In the genomic region with DNA sequence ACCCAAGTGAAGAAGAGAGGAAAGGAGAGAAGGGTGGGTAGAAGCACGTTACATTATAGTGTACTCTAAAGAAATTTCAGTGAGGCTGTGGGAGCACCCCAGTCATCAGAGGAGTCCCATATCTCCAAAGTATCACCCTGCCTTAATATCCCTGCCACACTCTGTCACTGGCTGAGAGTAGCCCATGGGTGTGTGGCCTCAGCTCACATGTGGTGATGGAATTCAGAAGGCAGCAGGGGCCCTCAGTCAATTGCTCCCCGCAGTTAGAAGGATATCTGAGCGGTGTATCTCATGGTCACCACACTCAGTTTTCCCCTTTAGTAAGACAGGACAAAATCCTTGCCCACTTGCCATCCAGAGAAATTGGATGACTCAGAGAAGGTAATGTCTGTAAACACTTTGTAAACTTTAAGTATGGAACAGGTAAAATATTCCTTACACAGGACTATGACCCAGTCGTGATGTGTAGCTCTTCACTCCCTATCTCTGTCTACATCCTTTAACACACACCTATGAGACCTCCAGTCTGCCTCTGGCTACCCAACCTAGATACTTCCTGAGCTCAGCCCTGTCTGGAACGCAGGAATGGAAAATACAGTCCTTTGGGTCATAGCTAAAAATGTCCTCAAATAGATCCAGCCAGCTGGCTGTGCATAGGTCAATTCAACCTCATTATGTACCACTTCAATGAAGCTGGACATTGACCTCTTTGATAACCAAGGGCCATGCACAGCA, we compare ENCODE assay signal across 1 cellular context.
TF ChIP-seq lines count a peak whose summit lies in the region.

No MANE protein-coding gene starts in this region.

TF ChIP-seq in HepG2, 621 proteins besides CTCF, POLR2A, EP300 and RAD21 (continued from another document):
- TF ChIP-seq, protein P1, sequence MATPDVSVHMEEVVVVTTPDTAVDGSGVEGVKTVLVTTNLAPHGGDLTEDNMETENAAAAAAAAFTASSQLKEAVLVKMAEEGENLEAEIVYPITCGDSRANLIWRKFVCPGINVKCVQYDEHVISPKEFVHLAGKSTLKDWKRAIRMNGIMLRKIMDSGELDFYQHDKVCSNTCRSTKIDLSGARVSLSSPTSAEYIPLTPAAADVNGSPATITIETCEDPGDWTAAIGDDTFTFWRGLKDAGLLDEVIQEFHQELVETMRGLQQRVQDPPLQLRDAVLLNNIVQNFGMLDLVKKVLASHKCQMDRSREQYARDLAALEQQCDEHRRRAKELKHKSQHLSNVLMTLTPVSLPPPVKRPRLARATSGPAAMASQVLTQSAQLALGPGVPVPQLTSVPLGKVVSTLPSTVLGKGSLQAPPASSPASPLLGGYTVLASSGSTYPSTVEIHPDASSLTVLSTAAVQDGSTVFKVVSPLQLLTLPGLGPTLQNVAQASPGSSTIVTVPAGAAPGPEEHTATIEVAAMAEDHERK (CRISPR knock-in tag; IDR thresholded peaks at IDR 0.05; ENCODE audit: low read depth), result 0 out of 2 replicates have a peak, but pooled peaks have one; percentile 39
- TF ChIP-seq, protein P2, sequence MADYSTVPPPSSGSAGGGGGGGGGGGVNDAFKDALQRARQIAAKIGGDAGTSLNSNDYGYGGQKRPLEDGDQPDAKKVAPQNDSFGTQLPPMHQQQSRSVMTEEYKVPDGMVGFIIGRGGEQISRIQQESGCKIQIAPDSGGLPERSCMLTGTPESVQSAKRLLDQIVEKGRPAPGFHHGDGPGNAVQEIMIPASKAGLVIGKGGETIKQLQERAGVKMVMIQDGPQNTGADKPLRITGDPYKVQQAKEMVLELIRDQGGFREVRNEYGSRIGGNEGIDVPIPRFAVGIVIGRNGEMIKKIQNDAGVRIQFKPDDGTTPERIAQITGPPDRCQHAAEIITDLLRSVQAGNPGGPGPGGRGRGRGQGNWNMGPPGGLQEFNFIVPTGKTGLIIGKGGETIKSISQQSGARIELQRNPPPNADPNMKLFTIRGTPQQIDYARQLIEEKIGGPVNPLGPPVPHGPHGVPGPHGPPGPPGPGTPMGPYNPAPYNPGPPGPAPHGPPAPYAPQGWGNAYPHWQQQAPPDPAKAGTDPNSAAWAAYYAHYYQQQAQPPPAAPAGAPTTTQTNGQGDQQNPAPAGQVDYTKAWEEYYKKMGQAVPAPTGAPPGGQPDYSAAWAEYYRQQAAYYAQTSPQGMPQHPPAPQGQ (CRISPR knock-in tag; IDR thresholded peaks at IDR 0.05; ENCODE audit: borderline replicate concordance), result no peak
- TF ChIP-seq NKX3-1 (CRISPR knock-in tag; IDR thresholded peaks at IDR 0.05), result 0 out of 2 replicates have a peak, but pooled peaks have one; percentile 68
